Comparison of ENCODE assay signal across 26 cellular contexts in genomic region chr12:125688881-125689280, GRCh38.
"Had no signal": no experiment of that assay in that cellular context is flagged by ENCODE, and none has a peak within 500 bp of the region (broad histone marks: within the 10 kb centered on the region; RNA-seq: fewer than 3 reads in every experiment).

No MANE protein-coding gene starts in this region.

- H2AFZ ChIP-seq: neural progenitor cell, parathyroid adenoma had no signal

- H3K4me2 ChIP-seq: neural progenitor cell had no signal

- H3K27ac ChIP-seq: neural progenitor cell, neutrophil, ovary, parathyroid adenoma, psoas muscle, right lobe of liver, sigmoid colon, stomach, suprapubic skin, testis, tibial artery, transverse colon, upper lobe of right lung, uterus had no signal

- H3K9me3 ChIP-seq: neutrophil, ovary, psoas muscle, right lobe of liver, sigmoid colon, stomach, suprapubic skin, testis, tibial artery, transverse colon, upper lobe of right lung, uterus had no signal

- H3K4me1 ChIP-seq: neural progenitor cell, parathyroid adenoma, psoas muscle, right lobe of liver, stomach, suprapubic skin, testis, tibial artery, upper lobe of right lung, uterus had no signal

- H3K27me3 ChIP-seq: ovary, right lobe of liver, testis, tibial artery, upper lobe of right lung, uterus had no signal

- H3K9ac ChIP-seq: neural progenitor cell, parathyroid adenoma had no signal

- H3K36me3 ChIP-seq: neural progenitor cell, neutrophil, ovary, right lobe of liver, sigmoid colon, stomach, suprapubic skin, tibial artery, transverse colon, upper lobe of right lung, uterus had no signal

- H3K4me3 ChIP-seq: neural progenitor cell, ovary, psoas muscle, right lobe of liver, sigmoid colon, stomach, suprapubic skin, testis, tibial artery, transverse colon, upper lobe of right lung, uterus had no signal

- ATAC-seq: natural killer cell; psoas muscle; right cardiac atrium; right lobe of liver; stimulated activated effector memory CD8-positive, alpha-beta T cell treated with anti-CD3 and anti-CD28 coated beads, Interleukin-12 subunit alpha, Interleukin-12 subunit beta, amount 100 ng/mL, for 72 hours; stimulated activated naive B cell treated with anti-CD40 and anti-IgM and Interleukin-4, amounts not matched to agents 10 μg/mL and 1 μg/mL and 100 μg/mL, for 72 hours had no signal

- DNase-seq: naive B cell; natural killer cell; nucleus accumbens; ovary; psoas muscle; right cardiac atrium; right lobe of liver; sigmoid colon; small intestine; stimulated activated CD4-positive, alpha-beta T cell treated with anti-CD3 and anti-CD28 coated beads, Interleukin-15, amount 100 ng/mL, for 24 hours; stimulated activated CD4-positive, alpha-beta T cell treated with anti-CD3 and anti-CD28 coated beads, Interleukin-2, amount 100 ng/mL, for 24 hours; stimulated activated CD4-positive, alpha-beta T cell treated with anti-CD3 and anti-CD28 coated beads, Interleukin-2, amount 100 ng/mL, for 48 hours; stimulated activated CD4-positive, alpha-beta T cell treated with anti-CD3 and anti-CD28 coated beads, Interleukin-4, amount 100 ng/mL, for 24 hours; stimulated activated naive B cell treated with anti-CD40 and anti-IgM and Interleukin-4, amounts not matched to agents 10 μg/mL and 1 μg/mL and 100 μg/mL, for 72 hours; stimulated activated naive CD4-positive, alpha-beta T cell treated with Interleukin-2 at 50 U/mL for 16 hours; stomach; testis; tibial artery; transverse colon; upper lobe of right lung; uterus had no signal
